In the genomic region with DNA sequence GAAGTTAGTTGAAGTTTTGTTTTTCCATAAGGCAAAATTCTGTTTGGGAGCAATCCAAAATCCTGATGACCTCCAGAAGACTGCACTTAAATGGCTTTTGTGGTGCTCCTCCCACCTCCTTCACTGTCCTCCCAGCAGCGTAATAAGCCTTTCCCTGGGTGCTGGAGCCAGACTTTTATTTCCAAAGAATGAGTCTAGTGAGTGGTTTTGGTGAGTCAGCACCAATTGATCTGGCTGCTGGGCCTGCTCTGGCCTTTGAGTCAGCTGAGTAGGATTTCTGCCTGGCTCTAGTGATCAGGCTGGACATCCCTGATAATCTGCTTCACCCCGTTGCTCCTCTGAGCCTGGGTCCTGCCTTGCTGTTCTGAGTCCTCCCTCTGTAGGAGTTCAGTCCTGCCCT, we compare ENCODE assay signal across 10 cellular contexts. TPM values are rescaled to one million over a fixed set of nuclear protein-coding genes. Genes with fewer than 3 reads are reported as not detected.
DNase-seq lines count a peak whose midpoint lies in the region; ATAC-seq and TF ChIP-seq lines count a peak whose summit lies in the region.
"Had no signal": no experiment of that assay in that cellular context is flagged by ENCODE, and none has a peak within 500 bp of the region (broad histone marks: within the 10 kb centered on the region; RNA-seq: fewer than 3 reads in every experiment).

No MANE protein-coding gene starts in this region.

- no peak overlapping the region for H3K56ac ChIP-seq in mesendoderm (ENCODE audit: low read length)

- H3K4me3 ChIP-seq in cardiac fibroblast (replicated peaks in 1 of 2; ENCODE audit: low read depth in 2 of 2, low read length in 2 of 2), result no peak overlapping the region
- no peak overlapping the region for H3K4me3 ChIP-seq in mesendoderm (ENCODE audit: low read length)

- H3K18ac ChIP-seq in mesendoderm (ENCODE audit: low read length), result no peak overlapping the region

- H3K79me2 ChIP-seq in mesendoderm (ENCODE audit: control insufficient read depth, insufficient read depth, low read length), result no peaks in the 10 kb centered on the region

- no peak overlapping the region for H2BK15ac ChIP-seq in mesendoderm (replicated peaks; ENCODE audit: low read depth)

- no peaks in the 10 kb centered on the region for H3K4me1 ChIP-seq in mesendoderm (ENCODE audit: control insufficient read depth, low read depth, low read length)

- H3K9ac ChIP-seq in mesendoderm (ENCODE audit: low read length), result no peak overlapping the region

- no peak overlapping the region for H3K4ac ChIP-seq in mesendoderm (ENCODE audit: low read depth, low read length)

- no peak overlapping the region for H3K23ac ChIP-seq in mesendoderm (ENCODE audit: low read length)

- DNase-seq in AG08396 (ENCODE audit: low spot score), result peak; percentile 56
- peak; percentile 63 for DNase-seq in HT1080 (ENCODE audit: low read depth)
- DNase-seq in cardiac fibroblast (ENCODE audit: low read depth in 2 of 2), result peak; percentile 2 to 44
- DNase-seq in medulla oblongata (ENCODE audit: extremely low spot score), result peak; percentile 16
- no peak for DNase-seq in mesendoderm
- DNase-seq in NK-92 treated with Interleukin-12 subunit alpha and Interleukin-12 subunit beta, amount 100 ng/mL, for 24 hours (lab: John Stamatoyannopoulos, UW), result no peak
- no peak for DNase-seq in activated T-cell treated with anti-CD3 and anti-CD28 coated beads, Interleukin-2, amount 50 U/mL, for 1 hour
- DNase-seq: effector CD4-positive, alpha-beta T cell had no signal

- H3K4me2 ChIP-seq in mesendoderm (ENCODE audit: low read length), result no peak overlapping the region

- no CpG with 5 or more reads among the region's 2 CpGs for WGBS in mesendoderm (ENCODE audit: extremely low coverage, insufficient coverage, low lambda C conversion rate)

- H2AK5ac ChIP-seq in mesendoderm (ENCODE audit: low read length), result no peak overlapping the region

- H2BK5ac ChIP-seq in mesendoderm (ENCODE audit: low read length), result no peak overlapping the region

- no peak overlapping the region for H4K8ac ChIP-seq in mesendoderm (ENCODE audit: low read depth, low read length)

- H2BK120ac ChIP-seq in mesendoderm (ENCODE audit: low read depth, low read length), result no peak overlapping the region

- ATAC-seq in HG02852 (IDR thresholded peaks at IDR 0.05; ENCODE audit: unreplicated experiment), result no peak

- H3K36me3 ChIP-seq in mesendoderm (ENCODE audit: control insufficient read depth, insufficient read depth, low read length), result no peaks in the 10 kb centered on the region

- TF ChIP-seq CTCF in cardiac fibroblast (IDR thresholded peaks at IDR 0.05; ENCODE audit: low read depth, low read length), result no peak

- H3K79me1 ChIP-seq in mesendoderm (ENCODE audit: low read length), result no peaks in the 10 kb centered on the region

- no peaks in the 10 kb centered on the region for H3K27me3 ChIP-seq in mesendoderm (ENCODE audit: insufficient read depth, low read length, poor library complexity)

- H4K5ac ChIP-seq in mesendoderm (ENCODE audit: low read length), result no peak overlapping the region

- H3K27ac ChIP-seq in mesendoderm (ENCODE audit: low read depth, low read length), result no peak overlapping the region

RNA-seq across cellular contexts. Expression of a gene that starts 21.8 kb away (rescaled TPM):
- total RNA-seq in HT1080 (2014; rRNA removed; shearing (Covaris generic)), result not detected in 2 replicates
- polyA plus RNA-seq in HT1080 (2015; cell fraction: cytosol; rRNA removed), result not detected in 2 replicates
- polyA plus RNA-seq in HT1080 (2015; cell fraction: nucleus; rRNA removed), result not detected in 2 replicates
- polyA plus RNA-seq in mesendoderm (2013, experiment 1 of 2), result 0.67 TPM
- 0.67 TPM for polyA plus RNA-seq in mesendoderm (2013, experiment 2 of 2)
- polyA plus RNA-seq: IgD-negative memory B cell had no signal

Comparison
In these comparisons a context has a peak if more than half of its experiments do, and no peak if none do; other contexts are left out.
1. DNase-seq: peak in AG08396 (single experiment), HT1080 (single experiment), cardiac fibroblast (2 of 2) and medulla oblongata (single experiment); none in mesendoderm (single experiment), NK-92 treated with Interleukin-12 subunit alpha and Interleukin-12 subunit beta, amount 100 ng/mL, for 24 hours (single experiment) and activated T-cell treated with anti-CD3 and anti-CD28 coated beads, Interleukin-2, amount 50 U/mL, for 1 hour (single experiment).